Comparison of ENCODE assay signal across 1 cellular context in the genomic region with DNA sequence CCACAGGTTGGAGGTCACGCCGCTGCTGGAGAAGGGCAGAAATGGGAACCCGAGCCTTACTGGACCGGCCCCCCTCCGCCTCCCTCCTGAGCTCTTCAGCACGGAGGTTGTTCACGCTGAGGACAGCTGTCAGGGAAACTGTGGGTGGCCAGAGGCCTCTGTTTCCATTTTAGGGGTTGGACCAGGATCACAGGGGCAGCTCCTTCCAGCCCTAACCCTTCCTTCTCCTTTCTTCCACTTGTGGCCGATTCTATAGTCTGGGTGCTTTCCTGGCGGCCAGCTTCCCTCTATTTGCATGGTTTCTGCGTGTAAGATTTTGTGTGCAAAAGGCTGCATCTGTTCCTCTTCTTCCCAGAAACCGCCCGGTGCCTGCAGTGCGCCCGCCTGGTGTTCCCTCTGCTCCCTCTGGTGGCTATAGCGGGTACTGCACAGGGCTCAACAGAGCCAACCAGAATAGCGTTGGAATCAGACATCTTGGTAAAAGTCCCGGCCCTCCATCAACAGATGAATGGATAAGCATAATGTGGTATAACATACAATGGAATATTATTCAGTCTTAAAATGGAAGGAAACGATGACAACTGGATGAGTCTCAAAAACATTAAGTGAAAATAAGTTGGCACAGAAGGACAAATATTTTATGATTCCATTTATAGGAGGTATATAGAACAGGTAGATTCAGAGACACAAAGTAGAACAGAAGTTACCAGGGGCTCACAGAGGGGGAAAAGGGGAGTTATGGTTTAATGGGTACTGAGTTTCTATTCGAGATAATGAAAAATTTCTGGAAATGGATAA.
A peak's percentile ranks its signal among the peaks of the same experiment; 100 is the strongest.
TF ChIP-seq lines count a peak whose summit lies in the region.

No MANE protein-coding gene starts in this region.

TF ChIP-seq in HepG2, 621 proteins besides CTCF, POLR2A, EP300 and RAD21 (continues in another document):
- TF ChIP-seq, protein P1, sequence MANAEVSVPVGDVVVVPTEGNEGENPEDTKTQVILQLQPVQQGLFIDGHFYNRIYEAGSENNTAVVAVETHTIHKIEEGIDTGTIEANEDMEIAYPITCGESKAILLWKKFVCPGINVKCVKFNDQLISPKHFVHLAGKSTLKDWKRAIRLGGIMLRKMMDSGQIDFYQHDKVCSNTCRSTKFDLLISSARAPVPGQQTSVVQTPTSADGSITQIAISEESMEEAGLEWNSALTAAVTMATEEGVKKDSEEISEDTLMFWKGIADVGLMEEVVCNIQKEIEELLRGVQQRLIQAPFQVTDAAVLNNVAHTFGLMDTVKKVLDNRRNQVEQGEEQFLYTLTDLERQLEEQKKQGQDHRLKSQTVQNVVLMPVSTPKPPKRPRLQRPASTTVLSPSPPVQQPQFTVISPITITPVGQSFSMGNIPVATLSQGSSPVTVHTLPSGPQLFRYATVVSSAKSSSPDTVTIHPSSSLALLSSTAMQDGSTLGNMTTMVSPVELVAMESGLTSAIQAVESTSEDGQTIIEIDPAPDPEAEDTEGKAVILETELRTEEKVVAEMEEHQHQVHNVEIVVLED (CRISPR knock-in tag; IDR thresholded peaks at IDR 0.05; ENCODE audit: borderline replicate concordance) = no peak
- TF ChIP-seq, protein P2, sequence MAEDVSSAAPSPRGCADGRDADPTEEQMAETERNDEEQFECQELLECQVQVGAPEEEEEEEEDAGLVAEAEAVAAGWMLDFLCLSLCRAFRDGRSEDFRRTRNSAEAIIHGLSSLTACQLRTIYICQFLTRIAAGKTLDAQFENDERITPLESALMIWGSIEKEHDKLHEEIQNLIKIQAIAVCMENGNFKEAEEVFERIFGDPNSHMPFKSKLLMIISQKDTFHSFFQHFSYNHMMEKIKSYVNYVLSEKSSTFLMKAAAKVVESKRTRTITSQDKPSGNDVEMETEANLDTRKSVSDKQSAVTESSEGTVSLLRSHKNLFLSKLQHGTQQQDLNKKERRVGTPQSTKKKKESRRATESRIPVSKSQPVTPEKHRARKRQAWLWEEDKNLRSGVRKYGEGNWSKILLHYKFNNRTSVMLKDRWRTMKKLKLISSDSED (CRISPR knock-in tag; IDR thresholded peaks at IDR 0.05) = no peak
- TF ChIP-seq ZNF724P (CRISPR knock-in tag; IDR thresholded peaks at IDR 0.05; ENCODE audit: borderline replicate concordance) (no peak), ZNF350 (CRISPR knock-in tag; IDR thresholded peaks at IDR 0.05; ENCODE audit: borderline replicate concordance, low read depth) (0 out of 2 replicates have a peak, but pooled peaks have one; percentile 25), TRIM24 (CRISPR knock-in tag; IDR thresholded peaks at IDR 0.05) (no peak), GPN1 (CRISPR knock-in tag; IDR thresholded peaks at IDR 0.05; ENCODE audit: borderline replicate concordance) (no peak), ZKSCAN5 (CRISPR knock-in tag; IDR thresholded peaks at IDR 0.05) (no peak), NRL (CRISPR knock-in tag; IDR thresholded peaks at IDR 0.05; ENCODE audit: borderline replicate concordance) (no peak), ZNF615 (CRISPR knock-in tag; IDR thresholded peaks at IDR 0.05; ENCODE audit: borderline replicate concordance) (no peak), ETV6 (CRISPR knock-in tag; conservative IDR thresholded peaks at IDR 0.05) (no peak), PAX8 (CRISPR knock-in tag; IDR thresholded peaks at IDR 0.05; ENCODE audit: borderline replicate concordance) (no peak), ZNF205 (CRISPR knock-in tag; IDR thresholded peaks at IDR 0.05) (no peak), ZNF713 (CRISPR knock-in tag; IDR thresholded peaks at IDR 0.05) (no peak)
- TF ChIP-seq, protein P3, sequence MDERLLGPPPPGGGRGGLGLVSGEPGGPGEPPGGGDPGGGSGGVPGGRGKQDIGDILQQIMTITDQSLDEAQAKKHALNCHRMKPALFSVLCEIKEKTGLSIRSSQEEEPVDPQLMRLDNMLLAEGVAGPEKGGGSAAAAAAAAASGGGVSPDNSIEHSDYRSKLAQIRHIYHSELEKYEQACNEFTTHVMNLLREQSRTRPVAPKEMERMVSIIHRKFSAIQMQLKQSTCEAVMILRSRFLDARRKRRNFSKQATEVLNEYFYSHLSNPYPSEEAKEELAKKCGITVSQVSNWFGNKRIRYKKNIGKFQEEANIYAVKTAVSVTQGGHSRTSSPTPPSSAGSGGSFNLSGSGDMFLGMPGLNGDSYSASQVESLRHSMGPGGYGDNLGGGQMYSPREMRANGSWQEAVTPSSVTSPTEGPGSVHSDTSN (CRISPR knock-in tag; IDR thresholded peaks at IDR 0.05) = no peak
- TF ChIP-seq, protein P4, sequence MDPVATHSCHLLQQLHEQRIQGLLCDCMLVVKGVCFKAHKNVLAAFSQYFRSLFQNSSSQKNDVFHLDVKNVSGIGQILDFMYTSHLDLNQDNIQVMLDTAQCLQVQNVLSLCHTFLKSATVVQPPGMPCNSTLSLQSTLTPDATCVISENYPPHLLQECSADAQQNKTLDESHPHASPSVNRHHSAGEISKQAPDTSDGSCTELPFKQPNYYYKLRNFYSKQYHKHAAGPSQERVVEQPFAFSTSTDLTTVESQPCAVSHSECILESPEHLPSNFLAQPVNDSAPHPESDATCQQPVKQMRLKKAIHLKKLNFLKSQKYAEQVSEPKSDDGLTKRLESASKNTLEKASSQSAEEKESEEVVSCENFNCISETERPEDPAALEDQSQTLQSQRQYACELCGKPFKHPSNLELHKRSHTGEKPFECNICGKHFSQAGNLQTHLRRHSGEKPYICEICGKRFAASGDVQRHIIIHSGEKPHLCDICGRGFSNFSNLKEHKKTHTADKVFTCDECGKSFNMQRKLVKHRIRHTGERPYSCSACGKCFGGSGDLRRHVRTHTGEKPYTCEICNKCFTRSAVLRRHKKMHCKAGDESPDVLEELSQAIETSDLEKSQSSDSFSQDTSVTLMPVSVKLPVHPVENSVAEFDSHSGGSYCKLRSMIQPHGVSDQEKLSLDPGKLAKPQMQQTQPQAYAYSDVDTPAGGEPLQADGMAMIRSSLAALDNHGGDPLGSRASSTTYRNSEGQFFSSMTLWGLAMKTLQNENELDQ (CRISPR knock-in tag; IDR thresholded peaks at IDR 0.05; ENCODE audit: borderline replicate concordance) = no peak
- TF ChIP-seq, protein P5, sequence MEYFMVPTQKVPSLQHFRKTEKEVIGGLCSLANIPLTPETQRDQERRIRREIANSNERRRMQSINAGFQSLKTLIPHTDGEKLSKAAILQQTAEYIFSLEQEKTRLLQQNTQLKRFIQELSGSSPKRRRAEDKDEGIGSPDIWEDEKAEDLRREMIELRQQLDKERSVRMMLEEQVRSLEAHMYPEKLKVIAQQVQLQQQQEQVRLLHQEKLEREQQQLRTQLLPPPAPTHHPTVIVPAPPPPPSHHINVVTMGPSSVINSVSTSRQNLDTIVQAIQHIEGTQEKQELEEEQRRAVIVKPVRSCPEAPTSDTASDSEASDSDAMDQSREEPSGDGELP (IDR thresholded peaks at IDR 0.05; ENCODE audit: borderline replicate concordance, low read depth) = no peak
- TF ChIP-seq, protein P6, sequence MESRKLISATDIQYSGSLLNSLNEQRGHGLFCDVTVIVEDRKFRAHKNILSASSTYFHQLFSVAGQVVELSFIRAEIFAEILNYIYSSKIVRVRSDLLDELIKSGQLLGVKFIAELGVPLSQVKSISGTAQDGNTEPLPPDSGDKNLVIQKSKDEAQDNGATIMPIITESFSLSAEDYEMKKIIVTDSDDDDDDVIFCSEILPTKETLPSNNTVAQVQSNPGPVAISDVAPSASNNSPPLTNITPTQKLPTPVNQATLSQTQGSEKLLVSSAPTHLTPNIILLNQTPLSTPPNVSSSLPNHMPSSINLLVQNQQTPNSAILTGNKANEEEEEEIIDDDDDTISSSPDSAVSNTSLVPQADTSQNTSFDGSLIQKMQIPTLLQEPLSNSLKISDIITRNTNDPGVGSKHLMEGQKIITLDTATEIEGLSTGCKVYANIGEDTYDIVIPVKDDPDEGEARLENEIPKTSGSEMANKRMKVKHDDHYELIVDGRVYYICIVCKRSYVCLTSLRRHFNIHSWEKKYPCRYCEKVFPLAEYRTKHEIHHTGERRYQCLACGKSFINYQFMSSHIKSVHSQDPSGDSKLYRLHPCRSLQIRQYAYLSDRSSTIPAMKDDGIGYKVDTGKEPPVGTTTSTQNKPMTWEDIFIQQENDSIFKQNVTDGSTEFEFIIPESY (CRISPR knock-in tag; IDR thresholded peaks at IDR 0.05) = 0 out of 2 replicates have a peak, but pooled peaks have one; percentile 5
- TF ChIP-seq, protein P7, sequence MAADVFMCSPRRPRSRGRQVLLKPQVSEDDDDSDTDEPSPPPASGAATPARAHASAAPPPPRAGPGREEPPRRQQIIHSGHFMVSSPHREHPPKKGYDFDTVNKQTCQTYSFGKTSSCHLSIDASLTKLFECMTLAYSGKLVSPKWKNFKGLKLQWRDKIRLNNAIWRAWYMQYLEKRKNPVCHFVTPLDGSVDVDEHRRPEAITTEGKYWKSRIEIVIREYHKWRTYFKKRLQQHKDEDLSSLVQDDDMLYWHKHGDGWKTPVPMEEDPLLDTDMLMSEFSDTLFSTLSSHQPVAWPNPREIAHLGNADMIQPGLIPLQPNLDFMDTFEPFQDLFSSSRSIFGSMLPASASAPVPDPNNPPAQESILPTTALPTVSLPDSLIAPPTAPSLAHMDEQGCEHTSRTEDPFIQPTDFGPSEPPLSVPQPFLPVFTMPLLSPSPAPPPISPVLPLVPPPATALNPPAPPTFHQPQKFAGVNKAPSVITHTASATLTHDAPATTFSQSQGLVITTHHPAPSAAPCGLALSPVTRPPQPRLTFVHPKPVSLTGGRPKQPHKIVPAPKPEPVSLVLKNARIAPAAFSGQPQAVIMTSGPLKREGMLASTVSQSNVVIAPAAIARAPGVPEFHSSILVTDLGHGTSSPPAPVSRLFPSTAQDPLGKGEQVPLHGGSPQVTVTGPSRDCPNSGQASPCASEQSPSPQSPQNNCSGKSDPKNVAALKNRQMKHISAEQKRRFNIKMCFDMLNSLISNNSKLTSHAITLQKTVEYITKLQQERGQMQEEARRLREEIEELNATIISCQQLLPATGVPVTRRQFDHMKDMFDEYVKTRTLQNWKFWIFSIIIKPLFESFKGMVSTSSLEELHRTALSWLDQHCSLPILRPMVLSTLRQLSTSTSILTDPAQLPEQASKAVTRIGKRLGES (CRISPR knock-in tag; IDR thresholded peaks at IDR 0.05; ENCODE audit: borderline replicate concordance) = no peak
- TF ChIP-seq, protein P8, sequence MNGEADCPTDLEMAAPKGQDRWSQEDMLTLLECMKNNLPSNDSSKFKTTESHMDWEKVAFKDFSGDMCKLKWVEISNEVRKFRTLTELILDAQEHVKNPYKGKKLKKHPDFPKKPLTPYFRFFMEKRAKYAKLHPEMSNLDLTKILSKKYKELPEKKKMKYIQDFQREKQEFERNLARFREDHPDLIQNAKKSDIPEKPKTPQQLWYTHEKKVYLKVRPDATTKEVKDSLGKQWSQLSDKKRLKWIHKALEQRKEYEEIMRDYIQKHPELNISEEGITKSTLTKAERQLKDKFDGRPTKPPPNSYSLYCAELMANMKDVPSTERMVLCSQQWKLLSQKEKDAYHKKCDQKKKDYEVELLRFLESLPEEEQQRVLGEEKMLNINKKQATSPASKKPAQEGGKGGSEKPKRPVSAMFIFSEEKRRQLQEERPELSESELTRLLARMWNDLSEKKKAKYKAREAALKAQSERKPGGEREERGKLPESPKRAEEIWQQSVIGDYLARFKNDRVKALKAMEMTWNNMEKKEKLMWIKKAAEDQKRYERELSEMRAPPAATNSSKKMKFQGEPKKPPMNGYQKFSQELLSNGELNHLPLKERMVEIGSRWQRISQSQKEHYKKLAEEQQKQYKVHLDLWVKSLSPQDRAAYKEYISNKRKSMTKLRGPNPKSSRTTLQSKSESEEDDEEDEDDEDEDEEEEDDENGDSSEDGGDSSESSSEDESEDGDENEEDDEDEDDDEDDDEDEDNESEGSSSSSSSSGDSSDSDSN (CRISPR knock-in tag; IDR thresholded peaks at IDR 0.05) = 0 out of 2 replicates have a peak, but pooled peaks have one; percentile 20
- TF ChIP-seq, protein P9, sequence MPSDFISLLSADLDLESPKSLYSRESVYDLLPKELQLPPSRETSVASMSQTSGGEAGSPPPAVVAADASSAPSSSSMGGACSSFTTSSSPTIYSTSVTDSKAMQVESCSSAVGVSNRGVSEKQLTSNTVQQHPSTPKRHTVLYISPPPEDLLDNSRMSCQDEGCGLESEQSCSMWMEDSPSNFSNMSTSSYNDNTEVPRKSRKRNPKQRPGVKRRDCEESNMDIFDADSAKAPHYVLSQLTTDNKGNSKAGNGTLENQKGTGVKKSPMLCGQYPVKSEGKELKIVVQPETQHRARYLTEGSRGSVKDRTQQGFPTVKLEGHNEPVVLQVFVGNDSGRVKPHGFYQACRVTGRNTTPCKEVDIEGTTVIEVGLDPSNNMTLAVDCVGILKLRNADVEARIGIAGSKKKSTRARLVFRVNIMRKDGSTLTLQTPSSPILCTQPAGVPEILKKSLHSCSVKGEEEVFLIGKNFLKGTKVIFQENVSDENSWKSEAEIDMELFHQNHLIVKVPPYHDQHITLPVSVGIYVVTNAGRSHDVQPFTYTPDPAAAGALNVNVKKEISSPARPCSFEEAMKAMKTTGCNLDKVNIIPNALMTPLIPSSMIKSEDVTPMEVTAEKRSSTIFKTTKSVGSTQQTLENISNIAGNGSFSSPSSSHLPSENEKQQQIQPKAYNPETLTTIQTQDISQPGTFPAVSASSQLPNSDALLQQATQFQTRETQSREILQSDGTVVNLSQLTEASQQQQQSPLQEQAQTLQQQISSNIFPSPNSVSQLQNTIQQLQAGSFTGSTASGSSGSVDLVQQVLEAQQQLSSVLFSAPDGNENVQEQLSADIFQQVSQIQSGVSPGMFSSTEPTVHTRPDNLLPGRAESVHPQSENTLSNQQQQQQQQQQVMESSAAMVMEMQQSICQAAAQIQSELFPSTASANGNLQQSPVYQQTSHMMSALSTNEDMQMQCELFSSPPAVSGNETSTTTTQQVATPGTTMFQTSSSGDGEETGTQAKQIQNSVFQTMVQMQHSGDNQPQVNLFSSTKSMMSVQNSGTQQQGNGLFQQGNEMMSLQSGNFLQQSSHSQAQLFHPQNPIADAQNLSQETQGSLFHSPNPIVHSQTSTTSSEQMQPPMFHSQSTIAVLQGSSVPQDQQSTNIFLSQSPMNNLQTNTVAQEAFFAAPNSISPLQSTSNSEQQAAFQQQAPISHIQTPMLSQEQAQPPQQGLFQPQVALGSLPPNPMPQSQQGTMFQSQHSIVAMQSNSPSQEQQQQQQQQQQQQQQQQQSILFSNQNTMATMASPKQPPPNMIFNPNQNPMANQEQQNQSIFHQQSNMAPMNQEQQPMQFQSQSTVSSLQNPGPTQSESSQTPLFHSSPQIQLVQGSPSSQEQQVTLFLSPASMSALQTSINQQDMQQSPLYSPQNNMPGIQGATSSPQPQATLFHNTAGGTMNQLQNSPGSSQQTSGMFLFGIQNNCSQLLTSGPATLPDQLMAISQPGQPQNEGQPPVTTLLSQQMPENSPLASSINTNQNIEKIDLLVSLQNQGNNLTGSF (CRISPR knock-in tag; IDR thresholded peaks at IDR 0.05) = no peak
- TF ChIP-seq, protein P10, sequence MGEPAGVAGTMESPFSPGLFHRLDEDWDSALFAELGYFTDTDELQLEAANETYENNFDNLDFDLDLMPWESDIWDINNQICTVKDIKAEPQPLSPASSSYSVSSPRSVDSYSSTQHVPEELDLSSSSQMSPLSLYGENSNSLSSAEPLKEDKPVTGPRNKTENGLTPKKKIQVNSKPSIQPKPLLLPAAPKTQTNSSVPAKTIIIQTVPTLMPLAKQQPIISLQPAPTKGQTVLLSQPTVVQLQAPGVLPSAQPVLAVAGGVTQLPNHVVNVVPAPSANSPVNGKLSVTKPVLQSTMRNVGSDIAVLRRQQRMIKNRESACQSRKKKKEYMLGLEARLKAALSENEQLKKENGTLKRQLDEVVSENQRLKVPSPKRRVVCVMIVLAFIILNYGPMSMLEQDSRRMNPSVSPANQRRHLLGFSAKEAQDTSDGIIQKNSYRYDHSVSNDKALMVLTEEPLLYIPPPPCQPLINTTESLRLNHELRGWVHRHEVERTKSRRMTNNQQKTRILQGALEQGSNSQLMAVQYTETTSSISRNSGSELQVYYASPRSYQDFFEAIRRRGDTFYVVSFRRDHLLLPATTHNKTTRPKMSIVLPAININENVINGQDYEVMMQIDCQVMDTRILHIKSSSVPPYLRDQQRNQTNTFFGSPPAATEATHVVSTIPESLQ (CRISPR knock-in tag; conservative IDR thresholded peaks at IDR 0.05) = no peak
- TF ChIP-seq, protein P11, sequence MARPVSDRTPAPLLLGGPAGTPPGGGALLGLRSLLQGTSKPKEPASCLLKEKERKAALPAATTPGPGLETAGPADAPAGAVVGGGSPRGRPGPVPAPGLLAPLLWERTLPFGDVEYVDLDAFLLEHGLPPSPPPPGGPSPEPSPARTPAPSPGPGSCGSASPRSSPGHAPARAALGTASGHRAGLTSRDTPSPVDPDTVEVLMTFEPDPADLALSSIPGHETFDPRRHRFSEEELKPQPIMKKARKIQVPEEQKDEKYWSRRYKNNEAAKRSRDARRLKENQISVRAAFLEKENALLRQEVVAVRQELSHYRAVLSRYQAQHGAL (CRISPR knock-in tag; IDR thresholded peaks at IDR 0.05; ENCODE audit: not compliant biosample characterization) = no peak
